1 cellular context compared by ENCODE assay signal in the genomic region with DNA sequence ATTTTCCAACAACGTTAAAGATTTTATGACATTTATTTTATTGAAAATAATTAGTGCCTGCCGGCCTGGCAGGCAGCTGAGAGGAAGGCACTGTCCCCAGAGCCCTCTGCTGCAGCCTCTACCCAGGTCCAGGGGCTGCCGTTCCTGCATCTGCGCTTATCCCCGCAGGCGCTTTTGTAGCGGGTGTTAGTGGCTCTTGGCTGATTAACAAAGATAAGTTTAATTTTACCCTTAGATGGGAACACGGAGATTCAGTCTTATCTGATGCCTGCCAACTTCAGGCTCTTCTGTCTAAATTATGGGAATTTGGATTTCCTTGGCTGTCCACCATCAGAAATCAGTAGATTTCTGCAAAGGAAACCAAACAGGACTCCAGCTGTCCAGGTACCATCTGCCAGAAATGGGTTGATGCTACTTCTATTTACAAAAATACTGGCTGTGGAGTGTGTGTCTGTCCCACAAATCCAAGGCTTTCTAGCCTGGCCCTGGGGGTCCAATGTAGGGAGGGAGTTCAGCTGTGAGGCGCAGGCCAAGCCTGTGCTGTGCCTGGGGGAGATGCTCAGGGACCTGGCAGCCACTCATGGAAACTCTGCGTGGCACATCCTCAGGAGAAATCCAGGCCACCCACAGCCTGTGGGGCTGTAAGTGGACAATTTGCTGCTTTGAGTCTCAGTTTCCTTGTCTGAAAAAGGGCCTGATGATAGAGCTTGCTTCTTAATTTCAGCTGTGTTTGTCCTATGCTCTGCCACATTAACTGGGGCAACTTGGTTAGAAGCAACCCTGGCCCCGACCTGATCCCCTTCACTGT.
TF ChIP-seq lines count a peak whose summit lies in the region.

No MANE protein-coding gene starts in this region.

TF ChIP-seq in HepG2, 621 proteins besides CTCF, POLR2A, EP300 and RAD21 (continued from another document):
- no peak for TF ChIP-seq ZNF292 (CRISPR knock-in tag; IDR thresholded peaks at IDR 0.05; ENCODE audit: borderline replicate concordance, low read depth)
- TF ChIP-seq ZNF205 (CRISPR knock-in tag; IDR thresholded peaks at IDR 0.05), result no peak
- no peak for TF ChIP-seq MAX (IDR thresholded peaks at IDR 0.05)
- no peak for TF ChIP-seq CHCHD3 (CRISPR knock-in tag; IDR thresholded peaks at IDR 0.05)
- no peak for TF ChIP-seq MIXL1 (CRISPR knock-in tag; IDR thresholded peaks at IDR 0.05)
- TF ChIP-seq, protein P1, sequence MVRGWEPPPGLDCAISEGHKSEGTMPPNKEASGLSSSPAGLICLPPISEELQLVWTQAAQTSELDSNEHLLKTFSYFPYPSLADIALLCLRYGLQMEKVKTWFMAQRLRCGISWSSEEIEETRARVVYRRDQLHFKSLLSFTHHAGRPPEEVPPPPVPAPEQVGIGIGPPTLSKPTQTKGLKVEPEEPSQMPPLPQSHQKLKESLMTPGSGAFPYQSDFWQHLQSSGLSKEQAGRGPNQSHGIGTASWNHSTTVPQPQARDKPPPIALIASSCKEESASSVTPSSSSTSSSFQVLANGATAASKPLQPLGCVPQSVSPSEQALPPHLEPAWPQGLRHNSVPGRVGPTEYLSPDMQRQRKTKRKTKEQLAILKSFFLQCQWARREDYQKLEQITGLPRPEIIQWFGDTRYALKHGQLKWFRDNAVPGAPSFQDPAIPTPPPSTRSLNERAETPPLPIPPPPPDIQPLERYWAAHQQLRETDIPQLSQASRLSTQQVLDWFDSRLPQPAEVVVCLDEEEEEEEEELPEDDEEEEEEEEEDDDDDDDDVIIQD (CRISPR knock-in tag; IDR thresholded peaks at IDR 0.05; ENCODE audit: low read depth), result no peak
- no peak for TF ChIP-seq ZNF274 (CRISPR knock-in tag; IDR thresholded peaks at IDR 0.05)
- TF ChIP-seq ZKSCAN1 (IDR thresholded peaks at IDR 0.05; ENCODE audit: low read length), result no peak
- no peak for TF ChIP-seq GFI1 (CRISPR knock-in tag; IDR thresholded peaks at IDR 0.05; ENCODE audit: borderline replicate concordance)
